21 cellular contexts compared by ENCODE assay signal in the genomic region with DNA sequence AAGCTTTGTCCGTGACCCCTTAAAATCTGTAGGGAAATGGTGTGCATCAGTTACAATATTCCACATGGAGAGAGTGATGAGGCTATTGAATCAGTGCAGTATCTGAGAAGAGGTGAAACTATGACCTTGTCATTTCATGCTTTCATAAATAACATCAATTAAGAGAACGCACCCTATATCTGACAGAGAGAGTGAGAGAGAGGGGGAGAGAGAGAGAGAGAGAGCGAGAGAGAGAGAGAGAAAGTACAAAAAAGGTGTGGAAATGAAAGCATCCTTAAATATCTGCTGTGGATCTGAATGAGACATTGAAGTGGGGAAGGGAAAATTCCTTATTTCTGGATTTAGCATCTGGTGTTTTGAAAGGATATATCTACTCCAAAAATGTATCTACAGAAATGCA.
"Had no signal": no experiment of that assay in that cellular context is flagged by ENCODE, and none has a peak within 500 bp of the region (broad histone marks: within the 10 kb centered on the region; RNA-seq: fewer than 3 reads in every experiment).

No MANE protein-coding gene starts in this region.

- H3K27ac ChIP-seq: ascending aorta, brain microvascular endothelial cell, right lobe of liver, skin epidermis, thoracic aorta, vagina had no signal

- H3K4me3 ChIP-seq: ascending aorta, right lobe of liver, skin epidermis, thoracic aorta, vagina had no signal

- ATAC-seq: left colon, right lobe of liver, T-helper 17 cell had no signal

- H3K4me3 Mint-ChIP-seq: dendritic cell treated with granulocyte-macrophage colony-stimulating factor and Interleukin-4, amounts not matched to agents 40 ng/mL and 50 ng/mL, for 4 days; neural crest cell; T-helper 17 cell; type B pancreatic cell had no signal

- H3K36me3 Mint-ChIP-seq: memory B cell had no signal

- H3K27ac Mint-ChIP-seq: activated B cell treated with CpG ODN at 0.5 μM for 24 hours; dendritic cell treated with granulocyte-macrophage colony-stimulating factor and Interleukin-4, amounts not matched to agents 40 ng/mL and 50 ng/mL, for 4 days; memory B cell; T-helper 17 cell; type B pancreatic cell had no signal

- H3K4me1 Mint-ChIP-seq: neural crest cell had no signal

- H3K4me1 ChIP-seq: ascending aorta, right lobe of liver, vagina had no signal

- DNase-seq: activated B cell treated with CpG ODN at 0.5 μM for 24 hours; activated CD4-positive, alpha-beta T cell treated with anti-CD3 and anti-CD28 coated beads for 48 hours; activated T-cell treated with anti-CD3 and anti-CD28 coated beads, Interleukin-2, amount 50 U/mL, for 1 hour; brain microvascular endothelial cell; caudate nucleus; effector CD4-positive, alpha-beta T cell; erythroblast; foreskin fibroblast; left colon; occipital lobe; right lobe of liver; stimulated activated CD4-positive, alpha-beta T cell treated with anti-CD3 and anti-CD28 coated beads, Interleukin-1b, Interleukin-23, amount 100 ng/mL, for 48 hours; T-helper 17 cell had no signal

- H3K9me3 ChIP-seq: ascending aorta, right lobe of liver, thoracic aorta, vagina had no signal

- H3K9me3 Mint-ChIP-seq: activated B cell treated with CpG ODN at 0.5 μM for 24 hours; dendritic cell treated with granulocyte-macrophage colony-stimulating factor and Interleukin-4, amounts not matched to agents 40 ng/mL and 50 ng/mL, for 4 days; memory B cell; neural crest cell; type B pancreatic cell had no signal

- H3K27me3 ChIP-seq: ascending aorta, brain microvascular endothelial cell, right lobe of liver, vagina had no signal

- H3K27me3 Mint-ChIP-seq: activated B cell treated with CpG ODN at 0.5 μM for 24 hours, type B pancreatic cell had no signal
